Comparison of ENCODE assay signal across 9 cellular contexts in genomic region chr12:70609739-70610491, GRCh38. TPM values are rescaled to one million over a fixed set of nuclear protein-coding genes. Genes with fewer than 3 reads are reported as not detected.
DNase-seq lines count a peak whose midpoint lies in the region; TF ChIP-seq lines count a peak whose summit lies in the region.
"Had no signal": no experiment of that assay in that cellular context is flagged by ENCODE, and none has a peak within 500 bp of the region (broad histone marks: within the 10 kb centered on the region; RNA-seq: fewer than 3 reads in every experiment).

No MANE protein-coding gene starts in this region.

- intact Hi-C loops in lower leg skin (cut with DNase I; ENCODE audit: low total_unique reads), result no loop called here

- H3K9me3 ChIP-seq in thymus (ENCODE audit: control insufficient read depth), result no peaks in the 10 kb centered on the region

- H3K27ac ChIP-seq in thymus (ENCODE audit: low read depth), result no peak overlapping the region

- peak overlapping the region; percentile 44 for H3K4me3 ChIP-seq in lower leg skin (ENCODE audit: low read depth, poor library complexity, severe bottlenecking)
- peak overlapping the region; percentile 15 for H3K4me3 ChIP-seq in thymus (ENCODE audit: low read length)

- peaks cover 18% of the 10 kb centered on the region for H3K27me3 ChIP-seq in thymus (ENCODE audit: control insufficient read depth, insufficient read depth)

- no peaks in the 10 kb centered on the region for H3K36me3 ChIP-seq in thymus (ENCODE audit: control insufficient read depth, insufficient read depth)

- DNase-seq in NCI-H2227 (lab: John Stamatoyannopoulos, UW; ENCODE audit: unreplicated experiment), result peak; percentile 28
- DNase-seq in NCI-H2227 treated with DMSO at 0.1 percent for 48 hours (lab: John Stamatoyannopoulos, UW), result no peak
- peak; percentile 60 for DNase-seq in OCI-M1 (lab: John Stamatoyannopoulos, UW)
- peak; percentile 89 for DNase-seq in dermis blood vessel endothelial cell
- peak; percentile 20 to 89 for DNase-seq in lower leg skin (ENCODE audit: low spot score in 2 of 2)
- DNase-seq in activated CD8-positive, alpha-beta memory T cell treated with anti-CD3 and anti-CD28 coated beads, Interleukin-2, amount 50 U/mL, for 48 hours, result no peak
- DNase-seq in mesenteric fat pad (ENCODE audit: low spot score), result no peak
- DNase-seq: DND-41 had no signal

- no peak for TF ChIP-seq CTCF in lower leg skin (IDR thresholded peaks at IDR 0.05)

- H3K4me1 ChIP-seq in thymus (ENCODE audit: control insufficient read depth, insufficient read depth, low read length), result peaks cover 2% of the 10 kb centered on the region

- TF ChIP-seq POLR2A in lower leg skin (IDR thresholded peaks at IDR 0.05), result no peak

- 1 to 3% methylated on average over 20 to 41 of the region's 63 CpGs for WGBS in lower leg skin, 2 donors
- WGBS in thymus, result 3% methylated on average over 63 of the region's 63 CpGs

RNA-seq across cellular contexts. Expression of gene PTPRB, which starts 27.3 kb away (rescaled TPM):
- total RNA-seq in dermis blood vessel endothelial cell (135 and 169 TPM in 2 replicates), lower leg skin (10 to 100 TPM in 1 of 4 donors, 1 to 10 TPM in 3; 2.9 to 12.1 (median 6.1) TPM), mesenteric fat pad (64.7 TPM)
- polyA plus RNA-seq in thymus, result 2.8 TPM

Comparison
In these comparisons a context has a peak if more than half of its experiments do, and no peak if none do; other contexts are left out.
1. DNase-seq: peak in NCI-H2227 (single experiment), OCI-M1 (single experiment), dermis blood vessel endothelial cell (single experiment) and lower leg skin (2 of 2); none in NCI-H2227 treated with DMSO at 0.1 percent for 48 hours (single experiment), activated CD8-positive, alpha-beta memory T cell treated with anti-CD3 and anti-CD28 coated beads, Interleukin-2, amount 50 U/mL, for 48 hours (single experiment) and mesenteric fat pad (single experiment).